1 cellular context compared by ENCODE assay signal in genomic region chr20:23386304-23387117, GRCh38.
TF ChIP-seq lines count a peak whose summit lies in the region.

No MANE protein-coding gene starts in this region.

TF ChIP-seq in HepG2, 621 proteins besides CTCF, POLR2A, EP300 and RAD21 (continued from another document and continues in another):
- TF ChIP-seq CHD4 (IDR thresholded peaks at IDR 0.05; ENCODE audit: borderline replicate concordance, low read length) (peak; percentile 67; the same call in 1 of the 2 replicates), GMEB1 (CRISPR knock-in tag; IDR thresholded peaks at IDR 0.05; ENCODE audit: borderline replicate concordance) (0 out of 2 replicates have a peak, but pooled peaks have one; percentile 19), ZNF331 (CRISPR knock-in tag; IDR thresholded peaks at IDR 0.05) (peak; percentile 75; the same call in 1 of the 2 replicates), TARDBP (CRISPR knock-in tag; IDR thresholded peaks at IDR 0.05) (0 out of 2 replicates have a peak, but pooled peaks have one; percentile 41), RBM22 (optimal IDR thresholded peaks at IDR 0.05; ENCODE audit: low read length) (peak; percentile 39), ZSCAN9 (CRISPR knock-in tag; IDR thresholded peaks at IDR 0.05; ENCODE audit: borderline replicate concordance) (peak; percentile 68; the same call in 1 of the 2 replicates), DNMT1 (CRISPR knock-in tag; IDR thresholded peaks at IDR 0.05) (no peak), ZEB1 (IDR thresholded peaks at IDR 0.05; ENCODE audit: insufficient replicate concordance, low read depth) (no peak), HMG20B (CRISPR knock-in tag; conservative IDR thresholded peaks at IDR 0.05) (peak; percentile 79), NR2F1 (CRISPR knock-in tag; IDR thresholded peaks at IDR 0.05) (peak; percentile 49 to 81; a peak in 3 of 4 replicates), FOXK1 (CRISPR knock-in tag; IDR thresholded peaks at IDR 0.05; ENCODE audit: borderline replicate concordance, low read depth) (peak; percentile 85; the same call in 1 of the 2 replicates), ZNF44 (CRISPR knock-in tag; IDR thresholded peaks at IDR 0.05) (no peak), TEF (CRISPR knock-in tag; IDR thresholded peaks at IDR 0.05) (peak; percentile 82; the same call in 1 of the 2 replicates), ARNTL (CRISPR knock-in tag; IDR thresholded peaks at IDR 0.05) (no peak), PPARG (CRISPR knock-in tag; conservative IDR thresholded peaks at IDR 0.05) (peak; percentile 73), IKZF5 (CRISPR knock-in tag; IDR thresholded peaks at IDR 0.05) (peak; percentile 65; the same call in 1 of the 2 replicates), ZNF770 (CRISPR knock-in tag; IDR thresholded peaks at IDR 0.05) (no peak), ZNF503 (CRISPR knock-in tag; IDR thresholded peaks at IDR 0.05) (peak; percentile 82; the same call in 1 of the 2 replicates), NCOA2 (CRISPR knock-in tag; IDR thresholded peaks at IDR 0.05) (peak; percentile 90), NR2F6 (IDR thresholded peaks at IDR 0.05) (peak; percentile 87), NR2F6 (CRISPR knock-in tag; IDR thresholded peaks at IDR 0.05) (peak; percentile 91), ZNF432 (CRISPR knock-in tag; IDR thresholded peaks at IDR 0.05; ENCODE audit: borderline replicate concordance) (no peak), PBX3 (CRISPR knock-in tag; IDR thresholded peaks at IDR 0.05; ENCODE audit: borderline replicate concordance) (no peak), FOXA1 (IDR thresholded peaks at IDR 0.05) (no peak), FOXA1 (CRISPR knock-in tag; IDR thresholded peaks at IDR 0.05) (peak; percentile 93), ZNF747 (CRISPR knock-in tag; IDR thresholded peaks at IDR 0.05; ENCODE audit: borderline replicate concordance) (no peak), FOXO1 (CRISPR knock-in tag; IDR thresholded peaks at IDR 0.05) (peak; percentile 62; the same call in 1 of the 2 replicates), ELF4 (CRISPR knock-in tag; IDR thresholded peaks at IDR 0.05; ENCODE audit: borderline replicate concordance) (peak; percentile 55), SNAPC4 (CRISPR knock-in tag; IDR thresholded peaks at IDR 0.05) (0 out of 2 replicates have a peak, but pooled peaks have one; percentile 31), NFIC (IDR thresholded peaks at IDR 0.05; ENCODE audit: low read length) (peak; percentile 58; the same call in 1 of the 2 replicates), MZF1 (CRISPR knock-in tag; IDR thresholded peaks at IDR 0.05; ENCODE audit: borderline replicate concordance) (no peak), HNF4A (CRISPR knock-in tag; IDR thresholded peaks at IDR 0.05) (peak; percentile 80), GPN1 (CRISPR knock-in tag; IDR thresholded peaks at IDR 0.05; ENCODE audit: borderline replicate concordance) (no peak), ZBTB7B (CRISPR knock-in tag; IDR thresholded peaks at IDR 0.05) (peak; percentile 72; the same call in 1 of the 2 replicates), ZNF792 (CRISPR knock-in tag; IDR thresholded peaks at IDR 0.05) (peak; percentile 63; the same call in 1 of the 2 replicates), PHF21A (CRISPR knock-in tag; IDR thresholded peaks at IDR 0.05) (peak; percentile 49; the same call in 1 of the 2 replicates), HMGXB3 (CRISPR knock-in tag; IDR thresholded peaks at IDR 0.05; ENCODE audit: borderline replicate concordance) (peak; percentile 64; the same call in 1 of the 2 replicates), ATAD3A (CRISPR knock-in tag; IDR thresholded peaks at IDR 0.05) (no peak), LRRFIP1 (CRISPR knock-in tag; conservative IDR thresholded peaks at IDR 0.05) (no peak), PLRG1 (conservative IDR thresholded peaks at IDR 0.05) (no peak)
